In genomic region chr1:61077676-61078521, GRCh38 we compare ENCODE assay signal across 8 cellular contexts. TPM values are rescaled to one million over a fixed set of nuclear protein-coding genes. Genes with fewer than 3 reads are reported as not detected.
DNase-seq lines count a peak whose midpoint lies in the region; ATAC-seq and TF ChIP-seq lines count a peak whose summit lies in the region.

No MANE protein-coding gene starts in this region.

- H3K27me3 ChIP-seq in layer of hippocampus (ENCODE audit: control insufficient read depth, insufficient read depth, low read length) = no peaks in the 10 kb centered on the region

- intact Hi-C loops in activated CD4-positive, alpha-beta T cell treated with anti-CD3 and anti-CD28 coated beads for 36 hours (cut with DNase I, micrococcal nuclease) = loop anchor here (1.0 to 10.0 kb wide), 9 partner anchors 21 to 1359 kb away; partner anchors contain the start of genes HOOK1 (in 1 of the 2), PATJ (in 1 of the 2) and USP1 (in 1 of the 2)

- peak; percentile 52 for ATAC-seq in GM18873 (IDR thresholded peaks at IDR 0.05; ENCODE audit: low FRiP score, unreplicated experiment)
- peak; percentile 50 for ATAC-seq in HG03442 (IDR thresholded peaks at IDR 0.05; ENCODE audit: unreplicated experiment)
- ATAC-seq in activated CD4-positive, alpha-beta T cell treated with anti-CD3 and anti-CD28 coated beads for 36 hours = peak; percentile 85

- CTCF ChIA-PET in activated CD4-positive, alpha-beta T cell treated with anti-CD3 and anti-CD28 coated beads for 36 hours (lab: Charles Lee) = interaction anchor here (0.6 to 6.6 kb wide), 14 partner anchors 8 to 1281 kb away, joined by 3 to 60 read pairs (median 3); no protein-coding TSS in a partner anchor

- peak overlapping the region; percentile 70 to 83 for H3K27ac ChIP-seq in coronary artery
- peak overlapping the region; percentile 92 for H3K27ac ChIP-seq in layer of hippocampus (ENCODE audit: low read depth, low read length)

- peaks cover 49% of the 10 kb centered on the region for H3K4me1 Mint-ChIP-seq in activated CD4-positive, alpha-beta T cell treated with anti-CD3 and anti-CD28 coated beads for 36 hours

- H3K4me3 Mint-ChIP-seq in activated CD4-positive, alpha-beta T cell treated with anti-CD3 and anti-CD28 coated beads for 36 hours = peak overlapping the region; percentile 83

- peak overlapping the region; percentile 90 for H3K27ac Mint-ChIP-seq in activated CD4-positive, alpha-beta T cell treated with anti-CD3 and anti-CD28 coated beads for 36 hours

- no peak for TF ChIP-seq CTCF in coronary artery (IDR thresholded peaks at IDR 0.05)

- H3K36me3 Mint-ChIP-seq in activated CD4-positive, alpha-beta T cell treated with anti-CD3 and anti-CD28 coated beads for 36 hours (ENCODE audit: low read depth) = no peaks in the 10 kb centered on the region

- DNase-seq in A172 (ENCODE audit: low spot score) (peak; percentile 96), NCI-H524 (lab: John Stamatoyannopoulos, UW) (peak; percentile 99 to 100), coronary artery (ENCODE audit: low spot score) (peak; percentile 85)
- peak; percentile 95 for DNase-seq in activated CD4-positive, alpha-beta T cell treated with anti-CD3 and anti-CD28 coated beads for 36 hours
- peak; percentile 76 for DNase-seq in stimulated activated CD4-positive, alpha-beta T cell treated with anti-CD3 and anti-CD28 coated beads, Interleukin-1b, Interleukin-23, amount 100 ng/mL, for 1 hour (ENCODE audit: low read depth in 2 of 2)

- peak overlapping the region; percentile 74 for H3K4me3 ChIP-seq in coronary artery

- POLR2A ChIA-PET in activated CD4-positive, alpha-beta T cell treated with anti-CD3 and anti-CD28 coated beads for 36 hours (lab: Charles Lee) = interaction anchor here (0.6 to 1.2 kb wide), 6 partner anchors 10 to 318 kb away, joined by 3 to 9 read pairs (median 4); no protein-coding TSS in a partner anchor

- H3K27me3 Mint-ChIP-seq in activated CD4-positive, alpha-beta T cell treated with anti-CD3 and anti-CD28 coated beads for 36 hours = peaks cover 7% of the 10 kb centered on the region

- no peaks in the 10 kb centered on the region for H3K9me3 Mint-ChIP-seq in activated CD4-positive, alpha-beta T cell treated with anti-CD3 and anti-CD28 coated beads for 36 hours (ENCODE audit: low read depth)

RNA-seq across cellular contexts. Expression of gene NFIA, which starts 4.5 kb away (rescaled TPM):
- total RNA-seq in A172 (2014; rRNA removed; shearing (Covaris generic)) = 0.22 and 0.31 TPM in 2 replicates
- 1 to 10 TPM; 3.0 to 3.2 TPM for total RNA-seq in activated CD4-positive, alpha-beta T cell treated with anti-CD3 and anti-CD28 coated beads for 36 hours

Comparison
In these comparisons a context has a peak if more than half of its experiments do, and no peak if none do; other contexts are left out.
1. Peak in every context shown above with its lines: DNase-seq, ATAC-seq, H3K4me3 ChIP-seq and H3K27ac ChIP-seq.